In the genomic region with DNA sequence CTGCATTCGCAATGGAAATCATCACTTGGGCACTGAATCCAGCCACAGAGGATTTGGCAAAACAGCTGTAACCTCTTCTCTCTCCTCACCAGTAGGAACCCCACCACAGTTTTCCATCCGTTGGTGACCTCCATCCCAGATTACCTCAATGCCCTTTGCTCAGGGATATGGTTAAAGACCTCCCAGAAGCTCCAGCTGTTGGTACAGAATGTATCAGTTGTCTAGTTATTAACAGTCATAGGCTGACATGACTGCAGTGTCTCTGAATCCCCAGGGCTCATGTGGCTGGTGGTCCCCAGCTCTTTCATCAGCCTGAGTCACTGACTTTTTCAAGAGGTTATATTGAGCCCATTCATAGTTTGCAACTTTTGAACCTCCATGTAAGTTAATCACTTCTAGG, we compare ENCODE assay signal across 33 cellular contexts.
DNase-seq lines count a peak whose midpoint lies in the region; ATAC-seq, FAIRE-seq and TF ChIP-seq lines count a peak whose summit lies in the region.
"Had no signal": no experiment of that assay in that cellular context is flagged by ENCODE, and none has a peak within 500 bp of the region (broad histone marks: within the 10 kb centered on the region; RNA-seq: fewer than 3 reads in every experiment).

No MANE protein-coding gene starts in this region.

- peak overlapping the region; percentile 85 for H3K27ac ChIP-seq in SJCRH30
- H3K27ac ChIP-seq: 22Rv1; A549; BLaER1; BLaER1 treated with 17β-estradiol and CSF1 and Interleukin-3, amounts not matched to agents 10 nM and 100 nM; C4-2B had no signal

- DNase-seq in SJCRH30, result peak; percentile 92 to 98
- DNase-seq in bronchial epithelial cell (ENCODE audit: low read depth), result no peak
- no peak for DNase-seq in natural killer cell treated with Interleukin-12 subunit alpha and Interleukin-12 subunit beta and Interleukin-15 and Interleukin-18, amount 100 ng/mL, for 72 hours (ENCODE audit: low spot score)
- DNase-seq in posterior cingulate gyrus, result no peak
- DNase-seq: 8988T; ACHN; AML-193; BE2C; C1 segment of cervical spinal cord; Caco-2; Calu3; CD4-positive, alpha-beta memory T cell; CD4-positive, alpha-beta T cell; CD4-positive, CD25-positive, alpha-beta regulatory T cell; CD8-positive, alpha-beta memory T cell; CD8-positive, alpha-beta T cell; COR-L47; DMS 273 treated with DMSO at 0.1 percent for 48 hours; DMS153; DMS53; DMS79; DMS79 treated with DMSO at 0.1 percent for 48 hours; DND-41; EL had no signal

- H3K9me3 ChIP-seq in SJCRH30 (replicated peaks), result no peaks in the 10 kb centered on the region
- H3K9me3 ChIP-seq: A549; BE2C; BLaER1; BLaER1 treated with 17β-estradiol and CSF1 and Interleukin-3, amounts not matched to agents 10 nM and 100 nM; Caco-2 had no signal

- no peak overlapping the region for H3K4me3 ChIP-seq in SJCRH30
- no peak overlapping the region for H3K4me3 ChIP-seq in bronchial epithelial cell (ENCODE audit: low read depth, low read length)
- H3K4me3 ChIP-seq: A549; BLaER1; BLaER1 treated with 17β-estradiol and CSF1 and Interleukin-3, amounts not matched to agents 10 nM and 100 nM had no signal

- no peaks in the 10 kb centered on the region for H3K4me1 Mint-ChIP-seq in natural killer cell treated with Interleukin-12 subunit alpha and Interleukin-12 subunit beta and Interleukin-15 and Interleukin-18, amount 100 ng/mL, for 72 hours (ENCODE audit: low read depth in 2 of 2)
- H3K4me1 Mint-ChIP-seq: B cell; CD14-positive monocyte; CD4-positive, alpha-beta memory T cell; CD4-positive, CD25-positive, alpha-beta regulatory T cell; CD8-positive, alpha-beta memory T cell had no signal

- no peak overlapping the region for H3K27ac Mint-ChIP-seq in natural killer cell treated with Interleukin-12 subunit alpha and Interleukin-12 subunit beta and Interleukin-15 and Interleukin-18, amount 100 ng/mL, for 72 hours
- H3K27ac Mint-ChIP-seq: B cell; CD14-positive monocyte; CD4-positive, alpha-beta memory T cell; CD4-positive, alpha-beta T cell; CD4-positive, CD25-positive, alpha-beta regulatory T cell; CD8-positive, alpha-beta memory T cell; CD8-positive, alpha-beta T cell had no signal

- peaks cover 7% of the 10 kb centered on the region for H3K9me3 Mint-ChIP-seq in natural killer cell treated with Interleukin-12 subunit alpha and Interleukin-12 subunit beta and Interleukin-15 and Interleukin-18, amount 100 ng/mL, for 72 hours
- H3K9me3 Mint-ChIP-seq: CD4-positive, alpha-beta T cell; CD8-positive, alpha-beta T cell had no signal

- intact Hi-C loops in posterior cingulate gyrus (cut with DNase I), result no loop called here

- H3K36me3 ChIP-seq in SJCRH30 (no peaks in the 10 kb centered on the region), bronchial epithelial cell (ENCODE audit: control insufficient read depth, insufficient read depth, low read length) (no peaks in the 10 kb centered on the region)
- H3K36me3 ChIP-seq: BE2C; BLaER1; BLaER1 treated with 17β-estradiol and CSF1 and Interleukin-3, amounts not matched to agents 10 nM and 100 nM had no signal

- no peaks in the 10 kb centered on the region for H3K36me3 Mint-ChIP-seq in natural killer cell treated with Interleukin-12 subunit alpha and Interleukin-12 subunit beta and Interleukin-15 and Interleukin-18, amount 100 ng/mL, for 72 hours
- H3K36me3 Mint-ChIP-seq: CD14-positive monocyte; CD4-positive, alpha-beta memory T cell; CD4-positive, CD25-positive, alpha-beta regulatory T cell; CD8-positive, alpha-beta memory T cell; CD8-positive, alpha-beta T cell had no signal

- ATAC-seq in natural killer cell treated with Interleukin-12 subunit alpha and Interleukin-12 subunit beta and Interleukin-15 and Interleukin-18, amount 100 ng/mL, for 72 hours, result no peak
- ATAC-seq: A549; CD8-positive, alpha-beta T cell had no signal

- FAIRE-seq in bronchial epithelial cell (lab: Jason Lieb, UNC), result peak; percentile 96
- FAIRE-seq: A204.1, A549, D721Med had no signal

- H3K27me3 ChIP-seq in SJCRH30, result no peaks in the 10 kb centered on the region
- no peaks in the 10 kb centered on the region for H3K27me3 ChIP-seq in bronchial epithelial cell (ENCODE audit: control insufficient read depth, insufficient read depth, low read length)
- H3K27me3 ChIP-seq: BE2C; BLaER1; BLaER1 treated with 17β-estradiol and CSF1 and Interleukin-3, amounts not matched to agents 10 nM and 100 nM had no signal

- TF ChIP-seq CTCF in bronchial epithelial cell (IDR thresholded peaks at IDR 0.05; ENCODE audit: insufficient read depth, low read length, severe bottlenecking), result no peak

- no peak overlapping the region for H3K4me3 Mint-ChIP-seq in natural killer cell treated with Interleukin-12 subunit alpha and Interleukin-12 subunit beta and Interleukin-15 and Interleukin-18, amount 100 ng/mL, for 72 hours
- H3K4me3 Mint-ChIP-seq: B cell; CD14-positive monocyte; CD4-positive, alpha-beta memory T cell; CD4-positive, alpha-beta T cell; CD4-positive, CD25-positive, alpha-beta regulatory T cell; CD8-positive, alpha-beta memory T cell; CD8-positive, alpha-beta T cell had no signal

- H3K27me3 Mint-ChIP-seq in natural killer cell treated with Interleukin-12 subunit alpha and Interleukin-12 subunit beta and Interleukin-15 and Interleukin-18, amount 100 ng/mL, for 72 hours, result no peaks in the 10 kb centered on the region
- H3K27me3 Mint-ChIP-seq: B cell; CD4-positive, alpha-beta memory T cell had no signal

- H3K4me1 ChIP-seq in SJCRH30, result peaks cover 78% of the 10 kb centered on the region
- H3K4me1 ChIP-seq: A549, BE2C, Caco-2 had no signal

Comparison
In these comparisons a context has a peak if more than half of its experiments do, and no peak if none do; other contexts are left out.
1. DNase-seq: peak in SJCRH30 (2 of 2); none in bronchial epithelial cell (single experiment), natural killer cell treated with Interleukin-12 subunit alpha and Interleukin-12 subunit beta and Interleukin-15 and Interleukin-18, amount 100 ng/mL, for 72 hours (single experiment) and posterior cingulate gyrus (0 of 10).